11 cellular contexts compared by ENCODE assay signal in the genomic region with DNA sequence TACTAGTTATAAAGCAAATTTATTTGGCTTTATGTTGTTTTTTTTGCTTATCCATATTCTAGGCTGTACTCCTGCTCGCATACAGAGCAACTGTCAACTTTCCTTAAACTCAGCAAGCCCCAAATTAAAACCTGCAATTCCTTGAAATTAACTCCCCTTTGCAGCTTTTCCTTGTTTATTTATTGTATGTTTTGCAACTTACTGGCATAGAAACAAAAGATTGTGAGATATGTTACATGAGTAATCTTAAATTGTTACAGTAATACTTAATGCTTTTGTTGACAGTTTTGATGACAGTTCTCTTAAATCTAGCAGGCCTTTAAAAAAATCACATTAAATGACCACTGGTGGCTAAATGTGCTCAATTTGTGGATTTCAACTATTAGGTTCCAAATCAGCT. TPM values are rescaled to one million over a fixed set of nuclear protein-coding genes. Genes with fewer than 3 reads are reported as not detected.
A peak's percentile ranks its signal among the peaks of the same experiment; 100 is the strongest.
DNase-seq lines count a peak whose midpoint lies in the region; ATAC-seq and TF ChIP-seq lines count a peak whose summit lies in the region.
"Had no signal": no experiment of that assay in that cellular context is flagged by ENCODE, and none has a peak within 500 bp of the region (broad histone marks: within the 10 kb centered on the region; RNA-seq: fewer than 3 reads in every experiment).

No MANE protein-coding gene starts in this region.

- POLR2A ChIA-PET in MCF 10A (lab: Yijun Ruan, JAX) (interaction anchor here (0.7 to 4.6 kb wide), 6 partner anchors 9 to 153 kb away, joined by 4 to 28 read pairs (median 6); no protein-coding TSS in a partner anchor), HEK293T (lab: Yijun Ruan, JAX) (interaction anchor here (1.2 kb wide), 1 partner anchor 15 kb away, joined by 3 read pairs; no protein-coding TSS in a partner anchor)

- peak overlapping the region; percentile 95 for H3K4me3 Mint-ChIP-seq in HFFc6
- peak overlapping the region; percentile 80 for H3K4me3 Mint-ChIP-seq in MCF 10A (ENCODE audit: unreplicated experiment)
- H3K4me3 Mint-ChIP-seq in naive B cell: peak overlapping the region in 6 of 8 donors; percentile 9 to 96 (median 28)

- intact Hi-C loops in MCF 10A (cut with micrococcal nuclease): loop anchor here (5.0 kb wide), 1 partner anchor 44 kb away; no protein-coding TSS in a partner anchor

- peaks cover 5% of the 10 kb centered on the region for H3K9me3 Mint-ChIP-seq in HFFc6
- H3K9me3 Mint-ChIP-seq in MCF 10A (ENCODE audit: unreplicated experiment): no peaks in the 10 kb centered on the region
- H3K9me3 Mint-ChIP-seq in naive B cell: peaks cover 0 to 7% (median 0%) of the 10 kb centered on the region in 7 donors

- H4K20me1 ChIP-seq in BLaER1: peaks cover 93% of the 10 kb centered on the region

- TF ChIP-seq CTCF in HFFc6 (IDR thresholded peaks at IDR 0.05): no peak
- no peak for TF ChIP-seq CTCF in MCF 10A (IDR thresholded peaks at IDR 0.05; ENCODE audit: unreplicated experiment)

- H3K9me3 ChIP-seq in BLaER1: no peaks in the 10 kb centered on the region

- H3K27ac Mint-ChIP-seq in HFFc6: peak overlapping the region; percentile 60
- no peak overlapping the region for H3K27ac Mint-ChIP-seq in MCF 10A (ENCODE audit: low read depth, unreplicated experiment)
- H3K27ac Mint-ChIP-seq in naive B cell: peak overlapping the region in 3 of 6 donors; percentile 15 to 100 (median 28)

- no peak for ATAC-seq in naive B cell (ENCODE audit: low read depth in 2 of 2)

- H3K27me3 Mint-ChIP-seq in HFFc6 (ENCODE audit: insufficient read depth) (peaks cover 13% of the 10 kb centered on the region), MCF 10A (ENCODE audit: insufficient read depth, unreplicated experiment) (no peaks in the 10 kb centered on the region), naive B cell (no peaks in the 10 kb centered on the region)

- peak overlapping the region; percentile 93; the same call in 1 of the 2 replicates for H3K4me2 ChIP-seq in BLaER1

- no peak overlapping the region for H3K4me3 ChIP-seq in BLaER1

- H3K36me3 Mint-ChIP-seq in HFFc6 (ENCODE audit: low read depth) (peaks cover 47% of the 10 kb centered on the region), MCF 10A (ENCODE audit: insufficient read depth, unreplicated experiment) (peaks cover 83% of the 10 kb centered on the region), naive B cell (peaks cover 33% of the 10 kb centered on the region in 2 donors)

- BruUV-seq in MCF 10A (replicated peaks; lab: Mats Ljungman, UMichigan): no TSS peak

- peaks cover 33% of the 10 kb centered on the region for H3K4me1 ChIP-seq in BLaER1

- H3K36me3 ChIP-seq in BLaER1: peaks cover 70% of the 10 kb centered on the region

- H3K27ac ChIP-seq in BLaER1: no peak overlapping the region

- H3K4me1 Mint-ChIP-seq in HFFc6 (ENCODE audit: low read depth) (peaks cover 34% of the 10 kb centered on the region), MCF 10A (ENCODE audit: insufficient read depth, unreplicated experiment) (peaks cover 32% of the 10 kb centered on the region), naive B cell (peaks cover 34 to 55% (median 49%) of the 10 kb centered on the region in 3 donors)

- H3K9ac ChIP-seq in BLaER1: no peak overlapping the region

- DNase-seq in HFFc6: no peak
- DNase-seq in MCF 10A (ENCODE audit: unreplicated experiment): no peak
- no peak for DNase-seq in naive B cell
- no peak for DNase-seq in NCI-H345 treated with DMSO at 0.1 percent for 48 hours (lab: John Stamatoyannopoulos, UW; ENCODE audit: unreplicated experiment)
- no peak for DNase-seq in iPS-NIHi7 (ENCODE audit: extremely low spot score)
- DNase-seq in HEK293T (ENCODE audit: extremely low spot score): no peak
- DNase-seq in amygdala (lab: John Stamatoyannopoulos, UW): no peak
- DNase-seq: effector CD8-positive, alpha-beta T cell; kidney; NCI-H446 had no signal

- CTCF ChIA-PET in MCF 10A (lab: Yijun Ruan, JAX): interaction anchor here (0.6 to 1.2 kb wide), 3 partner anchors 37 to 85 kb away, joined by 3 to 4 read pairs (median 4); no protein-coding TSS in a partner anchor
- CTCF ChIA-PET in HEK293T (lab: Yijun Ruan, JAX): no interaction called here

- no peaks in the 10 kb centered on the region for H3K27me3 ChIP-seq in BLaER1

TF ChIP-seq in HEK293T, 16 proteins besides CTCF, POLR2A, EP300 and RAD21:
- no peak for TF ChIP-seq SP1 (IDR thresholded peaks at IDR 0.05)
- TF ChIP-seq FOXM1 (IDR thresholded peaks at IDR 0.05; ENCODE audit: borderline replicate concordance): no peak
- TF ChIP-seq L3MBTL2 (conservative IDR thresholded peaks at IDR 0.05): no peak
- TF ChIP-seq HDGF (IDR thresholded peaks at IDR 0.05; ENCODE audit: borderline replicate concordance): no peak
- no peak for TF ChIP-seq LEF1 (IDR thresholded peaks at IDR 0.05; ENCODE audit: borderline replicate concordance)
- TF ChIP-seq, protein P1, sequence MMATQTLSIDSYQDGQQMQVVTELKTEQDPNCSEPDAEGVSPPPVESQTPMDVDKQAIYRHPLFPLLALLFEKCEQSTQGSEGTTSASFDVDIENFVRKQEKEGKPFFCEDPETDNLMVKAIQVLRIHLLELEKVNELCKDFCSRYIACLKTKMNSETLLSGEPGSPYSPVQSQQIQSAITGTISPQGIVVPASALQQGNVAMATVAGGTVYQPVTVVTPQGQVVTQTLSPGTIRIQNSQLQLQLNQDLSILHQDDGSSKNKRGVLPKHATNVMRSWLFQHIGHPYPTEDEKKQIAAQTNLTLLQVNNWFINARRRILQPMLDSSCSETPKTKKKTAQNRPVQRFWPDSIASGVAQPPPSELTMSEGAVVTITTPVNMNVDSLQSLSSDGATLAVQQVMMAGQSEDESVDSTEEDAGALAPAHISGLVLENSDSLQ (IDR thresholded peaks at IDR 0.05): no peak
- no peak for TF ChIP-seq FOXK2 (IDR thresholded peaks at IDR 0.05)
- TF ChIP-seq CTBP1 (IDR thresholded peaks at IDR 0.05; ENCODE audit: borderline replicate concordance): no peak

RNA-seq across cellular contexts. Expression of a gene that starts 4.5 kb away (rescaled TPM):
- total RNA-seq in HFFc6 (2021; fragmentation: NEBNext Ultra II Directional; extraction: Animal tissue kit (Norgen Biotek cat#: 25700)): 100 to 1,000 TPM; 186 to 228 (median 213) TPM
- total RNA-seq in MCF 10A (2022): 290 and 297 TPM in 2 replicates
- 100 to 1,000 TPM in 5 of 6 donors, 10 to 100 TPM in 1; 96.7 to 193 (median 158) TPM for polyA plus RNA-seq in naive B cell (ENCODE audit: low read depth in 6 of 6)

Comparison
In these comparisons a context has a peak if more than half of its experiments do, and no peak if none do; other contexts are left out.
1. H3K4me3 Mint-ChIP-seq: peak in every context shown above with its lines; median percentile 95 in HFFc6; 80 in MCF 10A; 28 in naive B cell.